In genomic region chr7:13165854-13166253, GRCh38 we compare ENCODE assay signal across 27 cellular contexts.
"Had no signal": no experiment of that assay in that cellular context is flagged by ENCODE, and none has a peak within 500 bp of the region (broad histone marks: within the 10 kb centered on the region; RNA-seq: fewer than 3 reads in every experiment).

No MANE protein-coding gene starts in this region.

- H3K36me3 ChIP-seq: ovary, right lobe of liver, suprapubic skin, transverse colon, upper lobe of right lung, vagina had no signal

- H3K27ac Mint-ChIP-seq: mesothelial cell of epicardium; naive B cell; natural killer cell treated with Interleukin-12 subunit alpha and Interleukin-12 subunit beta and Interleukin-15 and Interleukin-18, amount 100 ng/mL, for 72 hours; stimulated activated naive CD8-positive, alpha-beta T cell treated with anti-CD3 and anti-CD28 coated beads, Interleukin-15, amount 100 ng/mL, for 72 hours had no signal

- H3K27me3 ChIP-seq: hepatocyte, left lung, ovary, right lobe of liver, suprapubic skin, transverse colon, upper lobe of right lung, vagina had no signal

- DNase-seq: effector memory CD4-positive, alpha-beta T cell; head of caudate nucleus; left cardiac atrium; left lung; mesenchymal stem cell; mucosa of descending colon; naive B cell; occipital lobe; ovary; right lobe of liver; small intestine; stimulated activated CD4-positive, alpha-beta T cell treated with anti-CD3 and anti-CD28 coated beads, Interleukin-12 subunit alpha, Interleukin-12 subunit beta, amount 100 ng/mL, for 4 hours; stimulated activated CD4-positive, alpha-beta T cell treated with anti-CD3 and anti-CD28 coated beads, Interleukin-1b, Interleukin-23, amount 100 ng/mL, for 48 hours; stimulated activated CD4-positive, alpha-beta T cell treated with anti-CD3 and anti-CD28 coated beads, Interleukin-4, amount 100 ng/mL, for 1 hour; stimulated activated CD8-positive, alpha-beta memory T cell treated with anti-CD3 and anti-CD28 coated beads, Interleukin-4, amount 100 ng/mL, for 48 hours; stimulated activated naive CD4-positive, alpha-beta T cell; stimulated activated naive CD8-positive, alpha-beta T cell treated with anti-CD3 and anti-CD28 coated beads, Interleukin-15, amount 100 ng/mL, for 72 hours; transverse colon; upper lobe of right lung had no signal

- H3K9me3 Mint-ChIP-seq: stimulated activated naive CD8-positive, alpha-beta T cell treated with anti-CD3 and anti-CD28 coated beads, Interleukin-15, amount 100 ng/mL, for 72 hours had no signal

- H3K27ac ChIP-seq: hepatocyte, left lung, ovary, right lobe of liver, suprapubic skin, transverse colon, upper lobe of right lung, vagina had no signal

- H3K4me1 ChIP-seq: left lung, right lobe of liver, suprapubic skin, transverse colon, upper lobe of right lung, vagina had no signal

- H3K4me3 Mint-ChIP-seq: mesothelial cell of epicardium; naive B cell; natural killer cell treated with Interleukin-12 subunit alpha and Interleukin-12 subunit beta and Interleukin-15 and Interleukin-18, amount 100 ng/mL, for 72 hours; stimulated activated naive CD8-positive, alpha-beta T cell treated with anti-CD3 and anti-CD28 coated beads, Interleukin-15, amount 100 ng/mL, for 72 hours had no signal

- H3K9me3 ChIP-seq: left lung, mucosa of descending colon, ovary, right lobe of liver, suprapubic skin, transverse colon, upper lobe of right lung, vagina had no signal

- H3K36me3 Mint-ChIP-seq: naive B cell; natural killer cell treated with Interleukin-12 subunit alpha and Interleukin-12 subunit beta and Interleukin-15 and Interleukin-18, amount 100 ng/mL, for 72 hours had no signal

- ATAC-seq: left cardiac atrium; left lung; mucosa of descending colon; natural killer cell treated with Interleukin-12 subunit alpha and Interleukin-12 subunit beta and Interleukin-15 and Interleukin-18, amount 100 ng/mL, for 72 hours; stimulated activated naive CD8-positive, alpha-beta T cell treated with anti-CD3 and anti-CD28 coated beads, Interleukin-15, amount 100 ng/mL, for 72 hours; upper lobe of right lung had no signal

- FAIRE-seq: colon, frontal cortex, islet of Langerhans, small intestine had no signal

- H3K4me1 Mint-ChIP-seq: naive B cell; stimulated activated naive CD8-positive, alpha-beta T cell treated with anti-CD3 and anti-CD28 coated beads, Interleukin-15, amount 100 ng/mL, for 72 hours had no signal

- H3K79me2 ChIP-seq: hepatocyte had no signal

- H3K4me3 ChIP-seq: hepatocyte, left lung, mucosa of descending colon, ovary, right lobe of liver, suprapubic skin, transverse colon, upper lobe of right lung, vagina had no signal

- H3K4me2 ChIP-seq: hepatocyte had no signal

- H2AFZ ChIP-seq: hepatocyte had no signal
